In the genomic region with DNA sequence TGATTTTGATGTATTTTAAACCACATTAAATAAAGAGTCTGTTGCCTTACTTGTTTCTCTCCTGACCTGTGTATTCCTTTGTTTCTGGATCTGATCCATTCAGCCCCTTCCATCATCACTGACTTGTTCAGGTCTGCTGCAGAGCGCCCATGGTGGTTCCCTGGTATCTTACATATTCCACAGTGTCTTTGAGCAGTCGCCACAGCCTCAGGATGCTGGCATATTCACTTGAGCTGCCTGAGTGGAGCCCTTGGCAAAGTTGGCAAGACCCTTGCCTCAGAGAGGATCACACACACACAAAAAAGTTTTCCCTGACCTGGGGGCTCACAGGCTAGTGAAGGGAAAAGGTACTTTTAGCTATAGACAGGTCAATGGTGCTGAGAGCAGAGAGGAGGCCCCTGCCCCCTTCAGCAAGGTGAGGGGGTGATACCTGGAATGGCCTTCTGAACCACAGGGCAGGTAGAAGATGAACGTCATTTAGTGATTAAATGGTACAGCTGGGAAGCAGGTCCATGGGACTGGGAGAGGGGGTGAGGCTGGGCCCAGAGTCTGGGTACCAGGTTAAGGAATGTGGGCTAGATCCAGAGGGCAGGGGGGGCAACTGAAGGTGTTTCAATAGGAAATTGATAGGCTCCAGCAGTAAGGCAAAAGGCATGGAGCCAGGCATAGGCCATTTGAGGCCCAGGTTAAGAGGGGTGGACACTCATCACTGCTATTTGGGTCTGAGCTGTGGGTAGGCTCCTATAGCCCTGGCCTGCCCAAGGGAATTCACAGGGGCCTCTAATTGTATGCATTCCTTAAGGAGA, we compare ENCODE assay signal across 13 cellular contexts. TPM values are rescaled to one million over a fixed set of nuclear protein-coding genes. Genes with fewer than 3 reads are reported as not detected.
DNase-seq lines count a peak whose midpoint lies in the region; ATAC-seq and TF ChIP-seq lines count a peak whose summit lies in the region.
"Had no signal": no experiment of that assay in that cellular context is flagged by ENCODE, and none has a peak within 500 bp of the region (broad histone marks: within the 10 kb centered on the region; RNA-seq: fewer than 3 reads in every experiment).

No MANE protein-coding gene starts in this region.

- H3K27ac Mint-ChIP-seq in activated naive CD8-positive, alpha-beta T cell, result peak overlapping the region; percentile 29
- H3K27ac Mint-ChIP-seq in natural killer cell, result peak overlapping the region; percentile 41 to 72

- peaks cover 22 to 70% (median 60%) of the 10 kb centered on the region in 10 experiments for H3K4me1 ChIP-seq in BLaER1 treated with 17β-estradiol and CSF1 and Interleukin-3, amounts not matched to agents 10 nM and 100 nM

- H3K36me3 ChIP-seq in BLaER1 treated with 17β-estradiol and CSF1 and Interleukin-3, amounts not matched to agents 10 nM and 100 nM, result peaks cover 48 to 56% (median 53%) of the 10 kb centered on the region in 11 experiments

- H3K9me3 Mint-ChIP-seq in activated naive CD8-positive, alpha-beta T cell (ENCODE audit: low read depth), result no peaks in the 10 kb centered on the region
- no peaks in the 10 kb centered on the region for H3K9me3 Mint-ChIP-seq in natural killer cell

- intact Hi-C loops in natural killer cell (cut with micrococcal nuclease), result no loop called here

- no peak overlapping the region for H3K27ac ChIP-seq in BLaER1 treated with 17β-estradiol and CSF1 and Interleukin-3, amounts not matched to agents 10 nM and 100 nM

- peaks cover 68% of the 10 kb centered on the region for H3K4me1 Mint-ChIP-seq in activated naive CD8-positive, alpha-beta T cell (ENCODE audit: low read depth)
- H3K4me1 Mint-ChIP-seq in natural killer cell, result peaks cover 50 to 60% of the 10 kb centered on the region in 2 donors

- TF ChIP-seq POLR2A in GM18505 (IDR thresholded peaks at IDR 0.05; ENCODE audit: borderline replicate concordance, extremely low read depth, insufficient read depth, insufficient read length), result peak; percentile 23

- no peak overlapping the region for H3K4me3 Mint-ChIP-seq in activated naive CD8-positive, alpha-beta T cell
- peak overlapping the region; percentile 7 for H3K4me3 Mint-ChIP-seq in natural killer cell

- peak overlapping the region in 1 of 11 experiments; percentile 12; a peak in 1 of 22 replicates for H3K9ac ChIP-seq in BLaER1 treated with 17β-estradiol and CSF1 and Interleukin-3, amounts not matched to agents 10 nM and 100 nM

- H3K4me3 ChIP-seq in BLaER1 treated with 17β-estradiol and CSF1 and Interleukin-3, amounts not matched to agents 10 nM and 100 nM, result no peak overlapping the region
- H3K4me3 ChIP-seq: tibial nerve had no signal

- no peaks in the 10 kb centered on the region for H3K27me3 ChIP-seq in BLaER1 treated with 17β-estradiol and CSF1 and Interleukin-3, amounts not matched to agents 10 nM and 100 nM
- H3K27me3 ChIP-seq: tibial nerve had no signal

- peaks cover 12% of the 10 kb centered on the region for H3K36me3 Mint-ChIP-seq in activated naive CD8-positive, alpha-beta T cell
- peaks cover 7% of the 10 kb centered on the region for H3K36me3 Mint-ChIP-seq in natural killer cell

- no peaks in the 10 kb centered on the region for H3K9me3 ChIP-seq in BLaER1 treated with 17β-estradiol and CSF1 and Interleukin-3, amounts not matched to agents 10 nM and 100 nM (replicated peaks in 1 of 11)
- H3K9me3 ChIP-seq: tibial nerve had no signal

- ATAC-seq in GM18505 (IDR thresholded peaks at IDR 0.05; ENCODE audit: unreplicated experiment), result no peak
- no peak for ATAC-seq in natural killer cell
- no peak for ATAC-seq in GM21619 (IDR thresholded peaks at IDR 0.05; ENCODE audit: unreplicated experiment)

- peak overlapping the region in 7 of 11 experiments; percentile 4 to 96 (median 92); a peak in 3 of 22 replicates for H3K4me2 ChIP-seq in BLaER1 treated with 17β-estradiol and CSF1 and Interleukin-3, amounts not matched to agents 10 nM and 100 nM

- H4K20me1 ChIP-seq in BLaER1 treated with 17β-estradiol and CSF1 and Interleukin-3, amounts not matched to agents 10 nM and 100 nM, result peaks cover 13 to 67% (median 56%) of the 10 kb centered on the region in 11 experiments; a peak in 21 of 22 replicates

- no peak for TF ChIP-seq CTCF in natural killer cell (IDR thresholded peaks at IDR 0.05)

- no peaks in the 10 kb centered on the region for H3K27me3 Mint-ChIP-seq in activated naive CD8-positive, alpha-beta T cell
- H3K27me3 Mint-ChIP-seq in natural killer cell (ENCODE audit: low read depth in 2 of 2), result no peaks in the 10 kb centered on the region

- DNase-seq in natural killer cell (no peak), NCI-H2196 treated with DMSO at 0.1 percent for 48 hours (lab: John Stamatoyannopoulos, UW; ENCODE audit: unreplicated experiment) (no peak), NCI-H2196 (lab: John Stamatoyannopoulos, UW; ENCODE audit: unreplicated experiment) (no peak), DMS 273 (lab: John Stamatoyannopoulos, UW; ENCODE audit: unreplicated experiment) (no peak)
- DNase-seq: activated CD8-positive, alpha-beta memory T cell treated with anti-CD3 and anti-CD28 coated beads for 24 hours; kidney glomerular epithelial cell; NCI-H2081; small intestine had no signal

RNA-seq across cellular contexts. Expression of a gene that starts 2.0 kb away (rescaled TPM):
- total RNA-seq in natural killer cell, result 10 to 100 TPM; 19.3 to 30.6 (median 19.8) TPM

RNA-seq across cellular contexts. Expression of a gene that starts 7.0 kb away (rescaled TPM):
- 1 to 10 TPM; 1.8 to 3.5 (median 3.3) TPM for total RNA-seq in natural killer cell

RNA-seq across cellular contexts. Expression of a gene that starts 10.4 kb away (rescaled TPM):
- not detected for total RNA-seq in natural killer cell
- total RNA-seq: tibial nerve had no signal

RNA-seq across cellular contexts. Expression of a gene that starts 19.0 kb away (rescaled TPM):
- 10 to 100 TPM; 26.0 to 36.0 (median 33.3) TPM for total RNA-seq in natural killer cell

RNA-seq across cellular contexts. Expression of a gene that starts 23.7 kb away (rescaled TPM):
- total RNA-seq in natural killer cell, result 10 to 100 TPM; 22.2 to 27.1 (median 24.7) TPM
